1 cellular context compared by ENCODE assay signal in genomic region chr15:85750807-85751730, GRCh38.
TF ChIP-seq lines count a peak whose summit lies in the region.

No MANE protein-coding gene starts in this region.

TF ChIP-seq in HepG2, 621 proteins besides CTCF, POLR2A, EP300 and RAD21 (continued from another document):
- TF ChIP-seq ZBTB26 (CRISPR knock-in tag; IDR thresholded peaks at IDR 0.05; ENCODE audit: borderline replicate concordance): no peak
- TF ChIP-seq IRX3 (CRISPR knock-in tag; IDR thresholded peaks at IDR 0.05; ENCODE audit: borderline replicate concordance, low read depth): no peak
- TF ChIP-seq ZNF414 (CRISPR knock-in tag; IDR thresholded peaks at IDR 0.05): no peak
- no peak for TF ChIP-seq ZNF280B (CRISPR knock-in tag; IDR thresholded peaks at IDR 0.05; ENCODE audit: borderline replicate concordance)
- no peak for TF ChIP-seq ZNF34 (CRISPR knock-in tag; IDR thresholded peaks at IDR 0.05; ENCODE audit: borderline replicate concordance)
- no peak for TF ChIP-seq ERF (CRISPR knock-in tag; IDR thresholded peaks at IDR 0.05)
